In the genomic region with DNA sequence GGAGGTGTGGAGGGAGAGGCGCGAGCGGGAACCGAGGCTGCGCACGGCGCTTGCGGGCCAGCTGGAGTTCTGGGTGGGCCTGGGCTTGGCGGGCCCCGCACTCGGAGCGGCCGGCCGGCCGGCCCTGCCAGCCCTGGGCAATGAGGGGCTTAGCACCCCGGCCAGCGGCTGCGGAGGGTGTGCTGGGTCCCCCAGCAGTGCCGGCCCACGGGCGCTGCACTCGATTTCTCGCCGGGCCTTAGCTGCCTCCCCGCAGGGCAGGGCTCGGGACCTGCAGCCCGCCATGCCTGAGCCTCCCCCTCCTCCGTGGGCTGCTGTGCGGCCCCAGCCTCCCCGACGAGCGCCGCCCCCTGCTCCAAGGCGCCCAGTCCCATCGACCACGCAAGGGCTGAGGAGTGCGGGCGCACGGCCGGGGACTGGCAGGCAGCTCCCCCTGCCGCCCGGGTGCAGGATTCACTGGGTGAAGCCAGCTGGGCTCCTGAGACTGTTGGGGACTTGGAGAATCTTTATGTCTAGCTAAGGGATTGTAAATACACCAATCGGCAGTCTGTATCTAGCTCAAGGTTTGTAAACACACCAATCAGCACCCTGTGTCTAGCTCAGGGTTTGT, we compare ENCODE assay signal across 8 cellular contexts. TPM values are rescaled to one million over a fixed set of nuclear protein-coding genes. Genes with fewer than 3 reads are reported as not detected.
DNase-seq lines count a peak whose midpoint lies in the region; ATAC-seq, FAIRE-seq and TF ChIP-seq lines count a peak whose summit lies in the region.
"Not testable (repeated sequence)": the region's sequence is repeated elsewhere in the genome, so short reads cannot be mapped to it uniquely, and the experiment has no call there.

No MANE protein-coding gene starts in this region.

- not testable (repeated sequence) for H3K9me3 Mint-ChIP-seq in T-helper 1 cell treated with Interleukin-12 subunit alpha and Interleukin-12 subunit beta and Interleukin-4 antibody, amounts not matched to agents 30 μg/mL and 1 μg/mL, for 36 hours; activated naive CD8-positive, alpha-beta T cell treated with anti-CD3 and anti-CD28 coated beads, Interleukin-2, amount 50 U/mL, for 24 hours; endothelial cell (ENCODE audit: unreplicated experiment)

- TF ChIP-seq EP300 in transverse colon (IDR thresholded peaks at IDR 0.05; ENCODE audit: low read depth): not testable (repeated sequence)

- FAIRE-seq in keratinocyte (lab: Jason Lieb, UNC); pancreas (lab: Jason Lieb, UNC): not testable (repeated sequence)

- TF ChIP-seq CTCF in endothelial cell (IDR thresholded peaks at IDR 0.05; ENCODE audit: unreplicated experiment): not testable (repeated sequence)
- peak in 2 of 3 experiments; percentile 7 to 31 for TF ChIP-seq CTCF in keratinocyte (optimal IDR thresholded peaks at IDR 0.05 in 1 of 3, IDR thresholded peaks at IDR 0.05 in 1 of 3, conservative IDR thresholded peaks at IDR 0.05 in 1 of 3; ENCODE audit: extremely low read depth in 1 of 3, insufficient read depth in 2 of 3, low read length in 3 of 3)
- TF ChIP-seq CTCF in pancreas (IDR thresholded peaks at IDR 0.05): peak in 2 of 4 donors; percentile 10 to 26
- TF ChIP-seq CTCF in transverse colon (IDR thresholded peaks at IDR 0.05): peak in 3 of 5 experiments; percentile 17 to 40 (median 24)

- peaks cover 15% of the 10 kb centered on the region for H3K4me1 Mint-ChIP-seq in T-helper 1 cell treated with Interleukin-12 subunit alpha and Interleukin-12 subunit beta and Interleukin-4 antibody, amounts not matched to agents 30 μg/mL and 1 μg/mL, for 36 hours (ENCODE audit: low read depth)
- H3K4me1 Mint-ChIP-seq in activated naive CD8-positive, alpha-beta T cell treated with anti-CD3 and anti-CD28 coated beads, Interleukin-2, amount 50 U/mL, for 24 hours: peaks cover 23% of the 10 kb centered on the region
- not testable (repeated sequence) for H3K4me1 Mint-ChIP-seq in endothelial cell (ENCODE audit: unreplicated experiment)

- not testable (repeated sequence) for H3K27ac Mint-ChIP-seq in T-helper 1 cell treated with Interleukin-12 subunit alpha and Interleukin-12 subunit beta and Interleukin-4 antibody, amounts not matched to agents 30 μg/mL and 1 μg/mL, for 36 hours; activated naive CD8-positive, alpha-beta T cell treated with anti-CD3 and anti-CD28 coated beads, Interleukin-2, amount 50 U/mL, for 24 hours; endothelial cell (ENCODE audit: unreplicated experiment)

- not testable (repeated sequence) for H3K27me3 Mint-ChIP-seq in T-helper 1 cell treated with Interleukin-12 subunit alpha and Interleukin-12 subunit beta and Interleukin-4 antibody, amounts not matched to agents 30 μg/mL and 1 μg/mL, for 36 hours (ENCODE audit: low read depth); activated naive CD8-positive, alpha-beta T cell treated with anti-CD3 and anti-CD28 coated beads, Interleukin-2, amount 50 U/mL, for 24 hours; endothelial cell (ENCODE audit: unreplicated experiment)

- not testable (repeated sequence) for TF ChIP-seq POLR2A in transverse colon (IDR thresholded peaks at IDR 0.05)

- H3K79me2 ChIP-seq in keratinocyte (ENCODE audit: control insufficient read depth, insufficient read depth, low read length): peaks cover 21% of the 10 kb centered on the region

- WGBS in pancreas, 2 donors: 45 to 60% methylated on average over 33 to 43 of the region's 43 CpGs
- 13 to 75% methylated on average over 6 to 22 of the region's 43 CpGs for WGBS in transverse colon (ENCODE audit: low coverage in 1 of 2), 2 donors

- intact Hi-C loops in pancreas (cut with DNase I); transverse colon (cut with DNase I; ENCODE audit: low total_unique reads): not testable (repeated sequence)

- dilution Hi-C loops in keratinocyte (cut with MboI; ENCODE audit: extremely low pct_ligation_motif_present, low sequenced_read_pairs): not testable (repeated sequence)

- H3K4me2 ChIP-seq in keratinocyte (ENCODE audit: control insufficient read depth, extremely low read depth, insufficient read depth, low read depth, low read length): not testable (repeated sequence)

- ATAC-seq in activated naive CD8-positive, alpha-beta T cell treated with anti-CD3 and anti-CD28 coated beads, Interleukin-2, amount 50 U/mL, for 24 hours; pancreas: not testable (repeated sequence)

- not testable (repeated sequence) for H4K20me1 ChIP-seq in keratinocyte (ENCODE audit: control insufficient read depth, extremely low read depth, insufficient read depth, low read length)

- DNase-seq in ELF-1 (ENCODE audit: low read depth, low spot score) (peak; percentile 61), endothelial cell (ENCODE audit: low spot score) (peak; percentile 64), pancreas (peak; percentile 26 to 92 (median 62)), transverse colon (peak; percentile 21)
- peak; percentile 25 for DNase-seq in activated T-cell treated with anti-CD3 and anti-CD28 coated beads, Interleukin-2, amount 50 U/mL, for 1 hour
- peak; percentile 55 for DNase-seq in activated naive CD8-positive, alpha-beta T cell treated with anti-CD3 and anti-CD28 coated beads, Interleukin-2, amount 50 U/mL, for 24 hours
- DNase-seq in keratinocyte (ENCODE audit: low read depth, low spot score): not testable (repeated sequence)

- H3K4me1 ChIP-seq in keratinocyte (ENCODE audit: control insufficient read depth, extremely low read depth, insufficient read depth, low read length); pancreas: not testable (repeated sequence)
- H3K4me1 ChIP-seq in transverse colon: peaks cover 0 to 13% (median 10%) of the 10 kb centered on the region in 4 donors

- H3K27ac ChIP-seq in keratinocyte (ENCODE audit: control insufficient read depth, insufficient read depth, low read length); pancreas; transverse colon: not testable (repeated sequence)

- not testable (repeated sequence) for H3K9me3 ChIP-seq in keratinocyte (ENCODE audit: control insufficient read depth, low read depth, low read length); pancreas; transverse colon

- H3K36me3 ChIP-seq in keratinocyte (ENCODE audit: control insufficient read depth in 2 of 2, extremely low read depth in 1 of 2, insufficient read depth in 2 of 2, low read length in 2 of 2); pancreas; transverse colon: not testable (repeated sequence)

- H3K4me3 Mint-ChIP-seq in T-helper 1 cell treated with Interleukin-12 subunit alpha and Interleukin-12 subunit beta and Interleukin-4 antibody, amounts not matched to agents 30 μg/mL and 1 μg/mL, for 36 hours: peak overlapping the region; percentile 87
- H3K4me3 Mint-ChIP-seq in activated naive CD8-positive, alpha-beta T cell treated with anti-CD3 and anti-CD28 coated beads, Interleukin-2, amount 50 U/mL, for 24 hours: peak overlapping the region; percentile 80
- not testable (repeated sequence) for H3K4me3 Mint-ChIP-seq in endothelial cell (ENCODE audit: unreplicated experiment)

- H3K4me3 ChIP-seq in keratinocyte (ENCODE audit: control insufficient read depth in 2 of 3, extremely low read depth in 1 of 3, insufficient read depth in 2 of 3, low read depth in 1 of 3, low read length in 3 of 3) (peak overlapping the region in 1 of 3 experiments; percentile 12), pancreas (peak overlapping the region in 3 of 4 donors; percentile 19 to 37 (median 21)), transverse colon (peak overlapping the region in 2 of 4 donors; percentile 21 to 49)

- H2AFZ ChIP-seq in keratinocyte (ENCODE audit: control insufficient read depth, low read length): not testable (repeated sequence)

- H3K9ac ChIP-seq in keratinocyte (ENCODE audit: control insufficient read depth, extremely low read depth, insufficient read depth, low read length): not testable (repeated sequence)

- not testable (repeated sequence) for H3K27me3 ChIP-seq in keratinocyte (ENCODE audit: control insufficient read depth, extremely low read depth, insufficient read depth, low read length); pancreas; transverse colon

- not testable (repeated sequence) for H3K36me3 Mint-ChIP-seq in T-helper 1 cell treated with Interleukin-12 subunit alpha and Interleukin-12 subunit beta and Interleukin-4 antibody, amounts not matched to agents 30 μg/mL and 1 μg/mL, for 36 hours (ENCODE audit: low read depth); endothelial cell (ENCODE audit: low read depth, unreplicated experiment)
- peaks cover 11% of the 10 kb centered on the region for H3K36me3 Mint-ChIP-seq in activated naive CD8-positive, alpha-beta T cell treated with anti-CD3 and anti-CD28 coated beads, Interleukin-2, amount 50 U/mL, for 24 hours (ENCODE audit: low read depth)

- in situ Hi-C loops in transverse colon (cut with MboI; ENCODE audit: low pct_ligation_motif_present in 1 of 4, low pct_unique_long_range_greater_than_20kb in 1 of 4, low sequenced_read_pairs in 3 of 4): not testable (repeated sequence)

- not testable (repeated sequence) for H3K9me1 ChIP-seq in keratinocyte (ENCODE audit: control insufficient read depth, extremely low read depth, insufficient read depth, low read length)

RNA-seq across cellular contexts. Expression of a gene that starts 2.9 kb away (rescaled TPM):
- total RNA-seq in endothelial cell (ENCODE audit: unreplicated experiment) (250 TPM), pancreas (100 to 1,000 TPM in 3 of 6 donors, 10 to 100 TPM in 3; 52.5 to 137 (median 99.4) TPM), transverse colon (100 to 1,000 TPM; 125 to 184 (median 143) TPM)
- polyA plus RNA-seq in keratinocyte (304 to 350 TPM (median 307 TPM) in 3 replicates), pancreas (10 to 100 TPM; 56.7 to 85.1 TPM)
- 94.6 TPM for polyA plus RNA-seq in keratinocyte (2011; ENCODE audit: low read depth)
- polyA plus RNA-seq in keratinocyte (2011; cell fraction: cytosol; rRNA removed): 167 and 222 TPM in 2 replicates
- 227 and 241 TPM in 2 replicates for polyA plus RNA-seq in keratinocyte (2011; cell fraction: nucleus; rRNA removed)
- 133 and 190 TPM in 2 replicates for polyA plus RNA-seq in keratinocyte (2012; ENCODE audit: low replicate concordance)
- polyA minus RNA-seq in keratinocyte: 318 to 435 TPM (median 428 TPM) in 3 replicates
- 288 TPM for polyA minus RNA-seq in keratinocyte (2011; cell fraction: cytosol; rRNA and poly(A)+ RNA removed)
- 237 and 309 TPM in 2 replicates for polyA minus RNA-seq in keratinocyte (2011; cell fraction: nucleus; rRNA and poly(A)+ RNA removed)
